In the genomic region with DNA sequence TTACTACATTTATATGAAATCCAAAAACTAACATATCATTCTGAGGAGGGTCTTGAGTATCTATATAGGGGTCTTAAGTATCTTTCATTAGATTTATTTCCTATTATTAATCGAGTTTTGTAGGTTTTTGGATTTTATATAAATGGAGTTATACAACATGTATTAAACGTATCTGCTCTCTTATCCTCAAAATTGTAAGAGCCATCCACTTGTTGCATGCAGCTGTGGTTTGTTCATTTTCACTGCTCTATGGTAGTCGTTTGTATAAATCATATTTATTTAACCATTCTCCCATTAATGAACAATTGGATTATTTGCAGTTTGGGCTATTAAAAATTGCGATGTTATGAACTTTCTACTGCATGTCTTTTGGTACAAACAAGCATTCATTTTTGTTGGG, we compare ENCODE assay signal across 26 cellular contexts.
"Had no signal": no experiment of that assay in that cellular context is flagged by ENCODE, and none has a peak within 500 bp of the region (broad histone marks: within the 10 kb centered on the region; RNA-seq: fewer than 3 reads in every experiment).

No MANE protein-coding gene starts in this region.

- H3K4me1 ChIP-seq: neural progenitor cell, parathyroid adenoma, right lobe of liver, thyroid gland, tibial nerve, upper lobe of left lung, vagina had no signal

- H3K27ac ChIP-seq: neural progenitor cell, ovary, parathyroid adenoma, psoas muscle, right lobe of liver, sigmoid colon, stomach, thoracic aorta, thyroid gland, tibial nerve, upper lobe of left lung, vagina had no signal

- H3K9me3 ChIP-seq: ovary, right lobe of liver, sigmoid colon, thoracic aorta, thyroid gland, vagina had no signal

- H3K27me3 ChIP-seq: neural progenitor cell, ovary, right lobe of liver, sigmoid colon, stomach, thyroid gland, tibial nerve, upper lobe of left lung, vagina had no signal

- FAIRE-seq: small intestine, urothelium cell line had no signal

- H3K4me2 ChIP-seq: neural progenitor cell had no signal

- H3K36me3 ChIP-seq: ovary, right lobe of liver, thoracic aorta, thyroid gland, upper lobe of left lung, vagina had no signal

- DNase-seq: natural killer cell; occipital lobe; ovary; posterior cingulate gyrus; psoas muscle; right lobe of liver; sigmoid colon; small intestine; stimulated activated CD4-positive, alpha-beta T cell treated with anti-CD3 and anti-CD28 coated beads, Interleukin-15, amount 100 ng/mL, for 24 hours; stimulated activated CD4-positive, alpha-beta T cell treated with anti-CD3 and anti-CD28 coated beads, Interleukin-2, amount 100 ng/mL, for 24 hours; stimulated activated CD4-positive, alpha-beta T cell treated with anti-CD3 and anti-CD28 coated beads, Interleukin-2, amount 100 ng/mL, for 48 hours; stimulated activated CD4-positive, alpha-beta T cell treated with anti-CD3 and anti-CD28 coated beads, Interleukin-4, amount 100 ng/mL, for 24 hours; stimulated activated naive B cell treated with anti-CD40 and anti-IgM and Interleukin-4, amounts not matched to agents 10 μg/mL and 1 μg/mL and 100 μg/mL, for 72 hours; stimulated activated naive CD4-positive, alpha-beta T cell treated with Interleukin-2 at 50 U/mL for 16 hours; stomach; trophoblast cell; upper lobe of left lung had no signal

- H3K9ac ChIP-seq: neural progenitor cell, parathyroid adenoma had no signal

- ATAC-seq: natural killer cell; psoas muscle; right cardiac atrium; right lobe of liver; stimulated activated effector memory CD8-positive, alpha-beta T cell treated with anti-CD3 and anti-CD28 coated beads, Interleukin-12 subunit alpha, Interleukin-12 subunit beta, amount 100 ng/mL, for 72 hours; stimulated activated naive B cell treated with anti-CD40 and anti-IgM and Interleukin-4, amounts not matched to agents 10 μg/mL and 1 μg/mL and 100 μg/mL, for 72 hours had no signal

- H2AFZ ChIP-seq: neural progenitor cell, parathyroid adenoma had no signal

- H3K4me3 ChIP-seq: neural progenitor cell, ovary, psoas muscle, right lobe of liver, sigmoid colon, stomach, thoracic aorta, thyroid gland, tibial nerve, upper lobe of left lung, vagina had no signal
